In genomic region chr16:29804455-29805231, GRCh38 we compare ENCODE assay signal across 8 cellular contexts. TPM values are rescaled to one million over a fixed set of nuclear protein-coding genes. Genes with fewer than 3 reads are reported as not detected.
DNase-seq lines count a peak whose midpoint lies in the region; ATAC-seq, FAIRE-seq and TF ChIP-seq lines count a peak whose summit lies in the region.

No MANE protein-coding gene starts in this region.

- H2BK120ac ChIP-seq in H9 (ENCODE audit: low read depth, low read length, poor library complexity, severe bottlenecking), result no peak overlapping the region

- H3K36me3 Mint-ChIP-seq in CD14-positive monocyte, result peaks cover 24 to 40% of the 10 kb centered on the region in 2 donors
- peaks cover 30 to 69% (median 51%) of the 10 kb centered on the region in 3 experiments for H3K36me3 Mint-ChIP-seq in H9 (ENCODE audit: insufficient read depth in 1 of 3, low read depth in 3 of 3)

- H4K5ac ChIP-seq in H9 (ENCODE audit: insufficient read length, low read depth, low read length), result no peak overlapping the region

- H3K27ac ChIP-seq in H9 (ENCODE audit: insufficient read length, low read depth, low read length), result no peak overlapping the region
- H3K27ac ChIP-seq in effector memory CD4-positive, alpha-beta T cell (ENCODE audit: insufficient read depth, low read length, poor library complexity, severe bottlenecking), result peak overlapping the region; percentile 87

- no peak overlapping the region for H4K8ac ChIP-seq in H9 (replicated peaks; ENCODE audit: insufficient read length, low read depth, low read length)

- no peak overlapping the region for H2AFZ ChIP-seq in H9 (ENCODE audit: low read length)

- ATAC-seq in HG02884 (IDR thresholded peaks at IDR 0.05; ENCODE audit: unreplicated experiment), result no peak
- no peak for ATAC-seq in HG03159 (IDR thresholded peaks at IDR 0.05; ENCODE audit: unreplicated experiment)

- H2BK15ac ChIP-seq in H9 (ENCODE audit: low read depth, low read length), result no peak overlapping the region

- H3K9ac ChIP-seq in H9 (ENCODE audit: extremely low read depth, insufficient read length, low read length), result peak overlapping the region; percentile 67

- peak overlapping the region; percentile 99 for H3K4me3 Mint-ChIP-seq in CD14-positive monocyte
- H3K4me3 Mint-ChIP-seq in H9, result peak overlapping the region; percentile 93 to 98

- no peaks in the 10 kb centered on the region; the same call in 1 of the 2 replicates for H3K4me1 ChIP-seq in H9 (ENCODE audit: insufficient read depth, low read length)
- peaks cover 33% of the 10 kb centered on the region for H3K4me1 ChIP-seq in effector memory CD4-positive, alpha-beta T cell (ENCODE audit: control insufficient read depth, insufficient read depth, low read length, poor library complexity, severe bottlenecking)

- H3K79me2 ChIP-seq in H9 (ENCODE audit: insufficient read depth, low read length), result peaks cover 2% of the 10 kb centered on the region; the same call in 1 of the 2 replicates

- intact Hi-C loops in CD14-positive monocyte (cut with micrococcal nuclease), result loop anchor here in 1 of 2 donors (2.0 to 5.0 kb wide), 3 partner anchors 14 to 58 kb away; partner anchors contain the start of genes CDIPT and KIF22

- H2BK5ac ChIP-seq in H9 (ENCODE audit: insufficient read length, low read length), result no peak overlapping the region

- no CpG with 5 or more reads among the region's 26 CpGs for WGBS in H9 (ENCODE audit: extremely low coverage, insufficient read length, low lambda C conversion rate)

- DNase-seq in CD14-positive monocyte (ENCODE audit: low spot score) (no peak), H9 (no peak), RCC 7860 (ENCODE audit: low spot score) (peak; percentile 27), myocyte (ENCODE audit: low read depth) (peak; percentile 39), T-helper 9 cell (no peak)
- no peak for DNase-seq in effector memory CD4-positive, alpha-beta T cell

- no peak overlapping the region for H2AK5ac ChIP-seq in H9 (ENCODE audit: insufficient read length, low read length)

- H3K56ac ChIP-seq in H9 (ENCODE audit: insufficient read length, low read depth, low read length), result no peak overlapping the region

- no peak overlapping the region for H3K23ac ChIP-seq in H9 (ENCODE audit: insufficient read length, low read depth, low read length)

- no peaks in the 10 kb centered on the region for H3K27me3 ChIP-seq in H9 (ENCODE audit: insufficient read depth, low read length)
- no peaks in the 10 kb centered on the region for H3K27me3 ChIP-seq in effector memory CD4-positive, alpha-beta T cell (replicated peaks; ENCODE audit: control insufficient read depth, insufficient read depth, low read length, poor library complexity, severe bottlenecking)

- H3K4me2 ChIP-seq in H9 (ENCODE audit: insufficient read depth, insufficient read length, low read length), result peak overlapping the region; percentile 48

- peak overlapping the region; percentile 10; the same call in 1 of the 2 replicates for H3K14ac ChIP-seq in H9 (ENCODE audit: insufficient read depth, low read length)

- peak overlapping the region; percentile 65 for H3K4me3 ChIP-seq in effector memory CD4-positive, alpha-beta T cell (ENCODE audit: insufficient read depth, low read depth, low read length, poor library complexity, severe bottlenecking)

- no peaks in the 10 kb centered on the region for H4K20me1 ChIP-seq in H9 (ENCODE audit: control insufficient read depth, insufficient read depth, insufficient read length)

- H3K4ac ChIP-seq in H9 (ENCODE audit: low read depth, low read length), result no peak overlapping the region

- no peak overlapping the region for H3T11ph ChIP-seq in H9 (ENCODE audit: low read length)

- H2BK20ac ChIP-seq in H9 (ENCODE audit: low read depth, low read length, poor library complexity, severe bottlenecking), result no peak overlapping the region

- H3K9me3 ChIP-seq in H9 (ENCODE audit: control insufficient read depth, low read depth, low read length), result no peaks in the 10 kb centered on the region
- H3K9me3 ChIP-seq in effector memory CD4-positive, alpha-beta T cell (ENCODE audit: control insufficient read depth, low read length), result no peaks in the 10 kb centered on the region

- peaks cover 19% of the 10 kb centered on the region for H3K23me2 ChIP-seq in H9 (ENCODE audit: insufficient read length, low read depth, low read length, poor library complexity, severe bottlenecking)

- peaks cover 0 to 5% (median 2%) of the 10 kb centered on the region in 3 donors for H3K27me3 Mint-ChIP-seq in CD14-positive monocyte (ENCODE audit: low read depth in 3 of 3)
- peaks cover 1% of the 10 kb centered on the region for H3K27me3 Mint-ChIP-seq in H9 (ENCODE audit: low read depth)

- H3K18ac ChIP-seq in H9 (ENCODE audit: insufficient read length, low read depth, low read length), result peak overlapping the region; percentile 50

- no peak overlapping the region for H4K91ac ChIP-seq in H9 (ENCODE audit: insufficient read length, low read depth, low read length)

- H3K27ac Mint-ChIP-seq in CD14-positive monocyte (peak overlapping the region; percentile 95 to 99 (median 97)), H9 (peak overlapping the region; percentile 100)

- no peak overlapping the region for H2BK12ac ChIP-seq in H9 (ENCODE audit: insufficient read length, low read depth, low read length)

- H3K36me3 ChIP-seq in effector memory CD4-positive, alpha-beta T cell (ENCODE audit: control insufficient read depth, insufficient read depth, low read length), result peaks cover 7% of the 10 kb centered on the region

- no peaks in the 10 kb centered on the region for H3K79me1 ChIP-seq in H9 (ENCODE audit: insufficient read depth, low read depth, low read length, poor library complexity, severe bottlenecking)

- TF ChIP-seq CTCF in CD14-positive monocyte (IDR thresholded peaks at IDR 0.05) (no peak), H9 (conservative IDR thresholded peaks at IDR 0.05) (no peak)

- FAIRE-seq in RCC 7860 (lab: Jason Lieb, UNC), result no peak

- peaks cover 0 to 1% (median 0%) of the 10 kb centered on the region in 7 donors for H3K9me3 Mint-ChIP-seq in CD14-positive monocyte
- no peaks in the 10 kb centered on the region; a peak in 1 of 5 replicates for H3K9me3 Mint-ChIP-seq in H9

- H3K4me1 Mint-ChIP-seq in CD14-positive monocyte, result peaks cover 32% of the 10 kb centered on the region
- H3K4me1 Mint-ChIP-seq in H9, result peaks cover 29 to 45% of the 10 kb centered on the region in 2 experiments

RNA-seq across cellular contexts. Expression of gene MAZ, which starts 1.7 kb away (rescaled TPM):
- 10 to 100 TPM; 14.2 to 18.8 TPM for polyA plus RNA-seq in CD14-positive monocyte
- total RNA-seq in H9 (2021) (412 and 414 TPM in 2 replicates), myocyte (136 and 218 TPM in 2 replicates)
- polyA plus RNA-seq in myocyte (2012), result 306 TPM

RNA-seq across cellular contexts. Expression of gene PRRT2, which starts 7.3 kb away (rescaled TPM):
- polyA plus RNA-seq in CD14-positive monocyte, result not detected
- total RNA-seq in H9 (2021) (10.7 and 14.6 TPM in 2 replicates), myocyte (0.83 and 3.1 TPM in 2 replicates)
- 2.2 TPM for polyA plus RNA-seq in myocyte (2012)

RNA-seq across cellular contexts. Expression of gene PAGR1, which starts 11.3 kb away (rescaled TPM):
- polyA plus RNA-seq in CD14-positive monocyte, result 10 to 100 TPM; 36.3 to 43.4 TPM
- 65.3 and 67.8 TPM in 2 replicates for total RNA-seq in H9 (2021)
- 38.4 and 49.0 TPM in 2 replicates for total RNA-seq in myocyte
- polyA plus RNA-seq in myocyte (2012), result 20.3 TPM

RNA-seq across cellular contexts. Expression of gene KIF22, which starts 14.1 kb away (rescaled TPM):
- 10 to 100 TPM; 22.0 to 28.9 TPM for polyA plus RNA-seq in CD14-positive monocyte
- total RNA-seq in H9 (2021) (148 and 151 TPM in 2 replicates), myocyte (10.2 and 10.9 TPM in 2 replicates)
- 8.0 TPM for polyA plus RNA-seq in myocyte (2012)

RNA-seq across cellular contexts. Expression of gene MVP, which starts 15.6 kb away (rescaled TPM):
- polyA plus RNA-seq in CD14-positive monocyte, result 100 to 1,000 TPM; 146 to 185 TPM
- total RNA-seq in H9 (2021) (2.5 and 3.1 TPM in 2 replicates), myocyte (361 and 417 TPM in 2 replicates)
- polyA plus RNA-seq in myocyte (2012), result 169 TPM

Comparison
In these comparisons a context has a peak if more than half of its experiments do, and no peak if none do; other contexts are left out.
1. DNase-seq: peak in RCC 7860 (single experiment) and myocyte (single experiment); none in CD14-positive monocyte (single experiment), H9 (single experiment), effector memory CD4-positive, alpha-beta T cell (0 of 3) and T-helper 9 cell (single experiment).